21 cellular contexts compared by ENCODE assay signal in the genomic region with DNA sequence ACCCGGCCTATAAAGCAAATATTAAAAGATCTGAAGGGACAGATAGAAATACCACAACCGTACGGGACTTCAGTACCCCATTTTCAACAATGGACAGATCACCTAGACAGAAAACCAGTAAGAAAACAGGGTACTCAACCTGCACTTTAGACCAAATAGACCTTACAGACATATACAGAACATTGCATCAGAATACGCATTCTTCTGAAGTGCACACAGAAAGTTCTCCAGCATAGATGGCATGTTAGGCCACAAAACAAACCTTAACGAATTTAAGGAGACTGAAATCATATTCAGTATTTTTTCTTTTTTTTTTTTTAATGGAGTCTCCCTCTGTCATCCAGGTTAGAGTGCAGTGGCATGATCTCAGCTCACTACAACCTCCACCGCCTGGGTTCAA.
A peak's percentile ranks its signal among the peaks of the same experiment; 100 is the strongest.
DNase-seq lines count a peak whose midpoint lies in the region; ATAC-seq, FAIRE-seq and TF ChIP-seq lines count a peak whose summit lies in the region.
"Had no signal": no experiment of that assay in that cellular context is flagged by ENCODE, and none has a peak within 500 bp of the region (broad histone marks: within the 10 kb centered on the region; RNA-seq: fewer than 3 reads in every experiment).

No MANE protein-coding gene starts in this region.

- POLR2A ChIA-PET in Panc1 (lab: Charles Lee), result interaction anchor here (0.7 kb wide), 1 partner anchor 308 kb away, joined by 7 read pairs; no protein-coding TSS in a partner anchor

- TF ChIP-seq POLR2A in gastroesophageal sphincter (IDR thresholded peaks at IDR 0.05), result no peak

- peaks cover 36% of the 10 kb centered on the region for H3K36me3 Mint-ChIP-seq in progenitor cell of endocrine pancreas (ENCODE audit: insufficient read depth)
- H3K36me3 Mint-ChIP-seq: CD8-positive, alpha-beta T cell had no signal

- DNase-seq in Panc1 (ENCODE audit: low read depth, low spot score) (no peak), bronchial epithelial cell (ENCODE audit: low read depth) (no peak), progenitor cell of endocrine pancreas (ENCODE audit: low spot score, unreplicated experiment) (no peak), ascending aorta (ENCODE audit: low spot score in 2 of 2) (no peak)
- DNase-seq: AML-193; Caco-2; Calu3; CD4-positive, alpha-beta T cell; CD8-positive, alpha-beta T cell; DMS79 treated with DMSO at 0.1 percent for 48 hours had no signal

- peak overlapping the region; percentile 45 for H3K27ac Mint-ChIP-seq in progenitor cell of endocrine pancreas
- H3K27ac Mint-ChIP-seq: B cell; CD4-positive, alpha-beta T cell; CD8-positive, alpha-beta T cell had no signal

- TF ChIP-seq EP300 in gastroesophageal sphincter (IDR thresholded peaks at IDR 0.05), result no peak

- H3K27me3 ChIP-seq in Panc1 (ENCODE audit: control insufficient read depth, insufficient read depth, low read length) (no peaks in the 10 kb centered on the region), bronchial epithelial cell (ENCODE audit: control insufficient read depth, insufficient read depth, low read length) (no peaks in the 10 kb centered on the region), gastroesophageal sphincter (no peaks in the 10 kb centered on the region), ascending aorta (no peaks in the 10 kb centered on the region)
- H3K27me3 ChIP-seq: BLaER1 treated with 17β-estradiol and CSF1 and Interleukin-3, amounts not matched to agents 10 nM and 100 nM had no signal

- H3K9me3 ChIP-seq in Panc1 (ENCODE audit: control insufficient read depth, insufficient read depth, low read depth, low read length) (no peaks in the 10 kb centered on the region), gastroesophageal sphincter (no peaks in the 10 kb centered on the region), ascending aorta (no peaks in the 10 kb centered on the region)
- H3K9me3 ChIP-seq: A549; BLaER1 treated with 17β-estradiol and CSF1 and Interleukin-3, amounts not matched to agents 10 nM and 100 nM; Caco-2 had no signal

- CTCF ChIA-PET in Panc1 (lab: Charles Lee), result no interaction called here

- WGBS in gastroesophageal sphincter (ENCODE audit: low coverage in 1 of 2), 2 donors, result 83 to 97% methylated on average over 5 to 6 of the region's 6 CpGs

- in situ Hi-C loops in Panc1 (cut with HindIII; ENCODE audit: low pct_unique_long_range_greater_than_20kb, low sequenced_read_pairs), result no loop called here

- H3K4me1 ChIP-seq in Panc1 (ENCODE audit: control insufficient read depth, insufficient read depth, low read length) (peaks cover 20% of the 10 kb centered on the region; the same call in 1 of the 2 replicates), gastroesophageal sphincter (peaks cover 0 to 13% (median 0%) of the 10 kb centered on the region in 3 donors), ascending aorta (peaks cover 4 to 7% of the 10 kb centered on the region in 2 donors)

- H3K9me3 Mint-ChIP-seq in progenitor cell of endocrine pancreas (ENCODE audit: low read depth), result no peaks in the 10 kb centered on the region
- H3K9me3 Mint-ChIP-seq: CD4-positive, alpha-beta T cell; CD8-positive, alpha-beta T cell had no signal

- no peaks in the 10 kb centered on the region for H3K27me3 Mint-ChIP-seq in progenitor cell of endocrine pancreas
- H3K27me3 Mint-ChIP-seq: B cell; CD4-positive, alpha-beta T cell had no signal

- peak; percentile 13 for FAIRE-seq in bronchial epithelial cell (lab: Jason Lieb, UNC)
- FAIRE-seq: A549, D721Med, G401.6, GM12878, GM12892, GM18507 had no signal

- no peak overlapping the region for H3K4me3 Mint-ChIP-seq in progenitor cell of endocrine pancreas (ENCODE audit: low read depth)
- H3K4me3 Mint-ChIP-seq: B cell; CD4-positive, alpha-beta T cell; CD8-positive, alpha-beta T cell had no signal

- H3K27ac ChIP-seq in Panc1 (ENCODE audit: low read length), result peak overlapping the region; percentile 25; the same call in 1 of the 2 replicates
- no peak overlapping the region for H3K27ac ChIP-seq in gastroesophageal sphincter
- H3K27ac ChIP-seq in ascending aorta, result no peak overlapping the region
- H3K27ac ChIP-seq: 22Rv1; A549; BLaER1 treated with 17β-estradiol and CSF1 and Interleukin-3, amounts not matched to agents 10 nM and 100 nM; C4-2B had no signal

- H3K36me3 ChIP-seq in Panc1 (ENCODE audit: control insufficient read depth, insufficient read depth, low read length), result peaks cover 59% of the 10 kb centered on the region
- peaks cover 9% of the 10 kb centered on the region for H3K36me3 ChIP-seq in bronchial epithelial cell (ENCODE audit: control insufficient read depth, insufficient read depth, low read length)
- peaks cover 0 to 25% of the 10 kb centered on the region in 2 donors for H3K36me3 ChIP-seq in gastroesophageal sphincter
- peaks cover 3 to 7% of the 10 kb centered on the region in 2 donors for H3K36me3 ChIP-seq in ascending aorta

- peaks cover 16% of the 10 kb centered on the region for H3K4me1 Mint-ChIP-seq in progenitor cell of endocrine pancreas (ENCODE audit: low read depth)
- H3K4me1 Mint-ChIP-seq: B cell had no signal

- no peak for ATAC-seq in Panc1
- no peak for ATAC-seq in gastroesophageal sphincter
- ATAC-seq: A549; CD8-positive, alpha-beta T cell; GM12878 had no signal

- BruUV-seq in Panc1 (replicated peaks; lab: Mats Ljungman, UMichigan), result no TSS peak

- TF ChIP-seq CTCF in Panc1 (IDR thresholded peaks at IDR 0.05) (no peak), bronchial epithelial cell (IDR thresholded peaks at IDR 0.05; ENCODE audit: insufficient read depth, low read length, severe bottlenecking) (no peak), progenitor cell of endocrine pancreas (IDR thresholded peaks at IDR 0.05; ENCODE audit: unreplicated experiment) (no peak), gastroesophageal sphincter (IDR thresholded peaks at IDR 0.05) (no peak), ascending aorta (IDR thresholded peaks at IDR 0.05) (no peak)

- H3K4me3 ChIP-seq in Panc1 (ENCODE audit: low read depth in 2 of 2, low read length in 2 of 2) (no peak overlapping the region), bronchial epithelial cell (ENCODE audit: low read depth, low read length) (no peak overlapping the region), gastroesophageal sphincter (no peak overlapping the region), ascending aorta (no peak overlapping the region)
- H3K4me3 ChIP-seq: A549; BLaER1 treated with 17β-estradiol and CSF1 and Interleukin-3, amounts not matched to agents 10 nM and 100 nM; GM12878 had no signal

- intact Hi-C loops in Panc1 (cut with micrococcal nuclease; ENCODE audit: unreplicated experiment) (no loop called here), ascending aorta (cut with DNase I) (loop anchor here (5.0 to 10.0 kb wide), 2 partner anchors 38 to 166 kb away; no protein-coding TSS in a partner anchor)
